In the genomic region with DNA sequence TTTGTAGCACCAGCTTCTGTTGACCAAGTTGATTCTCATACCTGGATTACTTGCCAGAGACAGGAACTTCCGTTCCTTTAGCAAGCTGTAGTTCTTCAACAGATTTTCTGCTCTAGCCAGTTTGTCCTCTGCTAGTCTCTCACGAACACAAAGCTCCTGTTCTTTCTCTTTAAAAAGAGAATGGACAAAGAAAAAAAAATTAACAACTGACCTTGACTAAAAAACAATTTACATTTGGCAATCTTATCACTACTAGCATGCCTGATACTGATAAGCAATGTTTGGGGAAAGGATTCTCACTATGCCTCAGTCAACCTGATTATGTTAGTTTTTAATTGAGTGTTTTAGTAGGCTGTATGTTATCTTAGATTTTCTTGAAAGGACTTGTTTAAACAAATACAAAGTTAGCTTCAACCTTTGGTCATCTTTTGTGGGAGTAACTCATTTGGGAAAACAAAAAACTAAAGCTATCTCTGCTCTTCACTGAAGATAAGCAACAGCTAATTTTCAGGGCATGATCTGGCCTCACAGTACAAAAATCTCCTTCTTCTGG, we compare ENCODE assay signal across 1 cellular context.
A peak's percentile ranks its signal among the peaks of the same experiment; 100 is the strongest.
TF ChIP-seq lines count a peak whose summit lies in the region.

No MANE protein-coding gene starts in this region.

TF ChIP-seq in HepG2, 621 proteins besides CTCF, POLR2A, EP300 and RAD21 (continued from another document and continues in another):
- TF ChIP-seq STAG1 (CRISPR knock-in tag; IDR thresholded peaks at IDR 0.05), result 0 out of 2 replicates have a peak, but pooled peaks have one; percentile 14
- no peak; the same call in 1 of the 2 replicates for TF ChIP-seq ZNF281 (CRISPR knock-in tag; IDR thresholded peaks at IDR 0.05; ENCODE audit: borderline replicate concordance)
- TF ChIP-seq POLR2G (IDR thresholded peaks at IDR 0.05; ENCODE audit: low read depth, low read length), result no peak
- TF ChIP-seq ERF (CRISPR knock-in tag; IDR thresholded peaks at IDR 0.05), result peak; percentile 45; the same call in 1 of the 2 replicates
- TF ChIP-seq PHF21A (CRISPR knock-in tag; IDR thresholded peaks at IDR 0.05), result peak; percentile 80
- TF ChIP-seq, protein P1, sequence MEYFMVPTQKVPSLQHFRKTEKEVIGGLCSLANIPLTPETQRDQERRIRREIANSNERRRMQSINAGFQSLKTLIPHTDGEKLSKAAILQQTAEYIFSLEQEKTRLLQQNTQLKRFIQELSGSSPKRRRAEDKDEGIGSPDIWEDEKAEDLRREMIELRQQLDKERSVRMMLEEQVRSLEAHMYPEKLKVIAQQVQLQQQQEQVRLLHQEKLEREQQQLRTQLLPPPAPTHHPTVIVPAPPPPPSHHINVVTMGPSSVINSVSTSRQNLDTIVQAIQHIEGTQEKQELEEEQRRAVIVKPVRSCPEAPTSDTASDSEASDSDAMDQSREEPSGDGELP (IDR thresholded peaks at IDR 0.05; ENCODE audit: borderline replicate concordance, low read depth), result 0 out of 2 replicates have a peak, but pooled peaks have one; percentile 26
- peak; percentile 90 for TF ChIP-seq TCF7 (IDR thresholded peaks at IDR 0.05; ENCODE audit: low read depth)
- TF ChIP-seq XRCC5 (optimal IDR thresholded peaks at IDR 0.05; ENCODE audit: low read length), result no peak
- no peak for TF ChIP-seq ZNF496 (CRISPR knock-in tag; IDR thresholded peaks at IDR 0.05; ENCODE audit: insufficient replicate concordance)
- TF ChIP-seq, protein P2, sequence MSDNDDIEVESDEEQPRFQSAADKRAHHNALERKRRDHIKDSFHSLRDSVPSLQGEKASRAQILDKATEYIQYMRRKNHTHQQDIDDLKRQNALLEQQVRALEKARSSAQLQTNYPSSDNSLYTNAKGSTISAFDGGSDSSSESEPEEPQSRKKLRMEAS (IDR thresholded peaks at IDR 0.05), result peak; percentile 31; the same call in 1 of the 2 replicates
- TF ChIP-seq XBP1 (CRISPR knock-in tag; IDR thresholded peaks at IDR 0.05), result no peak
- TF ChIP-seq CHD2 (IDR thresholded peaks at IDR 0.05; ENCODE audit: low read depth, low read length), result no peak
- no peak for TF ChIP-seq ZNF678 (CRISPR knock-in tag; IDR thresholded peaks at IDR 0.05)
- TF ChIP-seq ISL2 (CRISPR knock-in tag; IDR thresholded peaks at IDR 0.05), result peak; percentile 99
- TF ChIP-seq, protein P3, sequence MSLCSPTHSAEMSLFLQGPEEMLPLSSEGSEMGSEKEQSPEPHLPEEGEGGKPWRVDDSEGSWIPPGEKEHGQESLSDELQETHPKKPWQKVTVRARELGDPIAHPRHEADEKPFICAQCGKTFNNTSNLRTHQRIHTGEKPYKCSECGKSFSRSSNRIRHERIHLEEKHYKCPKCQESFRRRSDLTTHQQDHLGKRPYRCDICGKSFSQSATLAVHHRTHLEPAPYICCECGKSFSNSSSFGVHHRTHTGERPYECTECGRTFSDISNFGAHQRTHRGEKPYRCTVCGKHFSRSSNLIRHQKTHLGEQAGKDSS (CRISPR knock-in tag; IDR thresholded peaks at IDR 0.05; ENCODE audit: borderline replicate concordance, low read depth), result no peak
- no peak for TF ChIP-seq AKNA (CRISPR knock-in tag; IDR thresholded peaks at IDR 0.05; ENCODE audit: borderline replicate concordance)
- TF ChIP-seq TBX2 (CRISPR knock-in tag; IDR thresholded peaks at IDR 0.05; ENCODE audit: borderline replicate concordance), result peak; percentile 91
- no peak for TF ChIP-seq ZNF768 (CRISPR knock-in tag; IDR thresholded peaks at IDR 0.05)
- no peak for TF ChIP-seq ZNF704 (CRISPR knock-in tag; IDR thresholded peaks at IDR 0.05; ENCODE audit: borderline replicate concordance)
- peak; percentile 85; the same call in 1 of the 2 replicates for TF ChIP-seq PPARG (CRISPR knock-in tag; conservative IDR thresholded peaks at IDR 0.05)
- TF ChIP-seq GATAD1 (CRISPR knock-in tag; IDR thresholded peaks at IDR 0.05), result no peak
- no peak for TF ChIP-seq ZBTB37 (CRISPR knock-in tag; IDR thresholded peaks at IDR 0.05)
- TF ChIP-seq, protein P4, sequence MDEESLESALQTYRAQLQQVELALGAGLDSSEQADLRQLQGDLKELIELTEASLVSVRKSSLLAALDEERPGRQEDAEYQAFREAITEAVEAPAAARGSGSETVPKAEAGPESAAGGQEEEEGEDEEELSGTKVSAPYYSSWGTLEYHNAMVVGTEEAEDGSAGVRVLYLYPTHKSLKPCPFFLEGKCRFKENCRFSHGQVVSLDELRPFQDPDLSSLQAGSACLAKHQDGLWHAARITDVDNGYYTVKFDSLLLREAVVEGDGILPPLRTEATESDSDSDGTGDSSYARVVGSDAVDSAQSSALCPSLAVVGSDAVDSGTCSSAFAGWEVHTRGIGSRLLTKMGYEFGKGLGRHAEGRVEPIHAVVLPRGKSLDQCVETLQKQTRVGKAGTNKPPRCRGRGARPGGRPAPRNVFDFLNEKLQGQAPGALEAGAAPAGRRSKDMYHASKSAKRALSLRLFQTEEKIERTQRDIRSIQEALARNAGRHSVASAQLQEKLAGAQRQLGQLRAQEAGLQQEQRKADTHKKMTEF (CRISPR knock-in tag; IDR thresholded peaks at IDR 0.05), result peak; percentile 93
- no peak for TF ChIP-seq GABPA (IDR thresholded peaks at IDR 0.05; ENCODE audit: low read depth, low read length)
- peak; percentile 24; the same call in 1 of the 2 replicates for TF ChIP-seq GABPA (CRISPR knock-in tag; IDR thresholded peaks at IDR 0.05; ENCODE audit: low read depth)
- TF ChIP-seq ZNF552 (CRISPR knock-in tag; IDR thresholded peaks at IDR 0.05; ENCODE audit: borderline replicate concordance), result no peak
- TF ChIP-seq ZNF644 (CRISPR knock-in tag; IDR thresholded peaks at IDR 0.05; ENCODE audit: low read depth), result 0 out of 2 replicates have a peak, but pooled peaks have one; percentile 16
- TF ChIP-seq DR1 (CRISPR knock-in tag; IDR thresholded peaks at IDR 0.05), result no peak
- no peak for TF ChIP-seq ZFP36 (IDR thresholded peaks at IDR 0.05; ENCODE audit: borderline replicate concordance, low read depth, low read length, partially characterized antibody)
- TF ChIP-seq ATF3 (CRISPR knock-in tag; IDR thresholded peaks at IDR 0.05), result no peak
- TF ChIP-seq IKZF4 (CRISPR knock-in tag; IDR thresholded peaks at IDR 0.05; ENCODE audit: borderline replicate concordance, low read depth, not compliant biosample characterization), result no peak
- peak; percentile 45; the same call in 1 of the 2 replicates for TF ChIP-seq NCOA1 (CRISPR knock-in tag; IDR thresholded peaks at IDR 0.05)
- no peak for TF ChIP-seq FOXC1 (CRISPR knock-in tag; IDR thresholded peaks at IDR 0.05; ENCODE audit: borderline replicate concordance)
- no peak for TF ChIP-seq ZNF337 (CRISPR knock-in tag; IDR thresholded peaks at IDR 0.05; ENCODE audit: borderline replicate concordance, low read depth)
- TF ChIP-seq SP4 (CRISPR knock-in tag; IDR thresholded peaks at IDR 0.05), result no peak
- peak; percentile 38; the same call in 1 of the 2 replicates for TF ChIP-seq KMT2B (CRISPR knock-in tag; IDR thresholded peaks at IDR 0.05)
- no peak; the same call in 1 of the 2 replicates for TF ChIP-seq ZNF749 (CRISPR knock-in tag; IDR thresholded peaks at IDR 0.05; ENCODE audit: borderline replicate concordance)
- TF ChIP-seq RXRB (CRISPR knock-in tag; IDR thresholded peaks at IDR 0.05; ENCODE audit: borderline replicate concordance), result peak; percentile 83
- no peak for TF ChIP-seq LBX2 (CRISPR knock-in tag; IDR thresholded peaks at IDR 0.05; ENCODE audit: borderline replicate concordance)
- peak; percentile 42; the same call in 1 of the 2 replicates for TF ChIP-seq ZNF629 (CRISPR knock-in tag; conservative IDR thresholded peaks at IDR 0.05)
- no peak; the same call in 1 of the 2 replicates for TF ChIP-seq ATF1 (CRISPR knock-in tag; IDR thresholded peaks at IDR 0.05)
- TF ChIP-seq NR3C1 (CRISPR knock-in tag; IDR thresholded peaks at IDR 0.05), result no peak
- peak; percentile 54; the same call in 1 of the 2 replicates for TF ChIP-seq ZNF614 (CRISPR knock-in tag; IDR thresholded peaks at IDR 0.05; ENCODE audit: borderline replicate concordance)
- no peak for TF ChIP-seq TMF1 (CRISPR knock-in tag; IDR thresholded peaks at IDR 0.05; ENCODE audit: low read depth)
- TF ChIP-seq, protein P5, sequence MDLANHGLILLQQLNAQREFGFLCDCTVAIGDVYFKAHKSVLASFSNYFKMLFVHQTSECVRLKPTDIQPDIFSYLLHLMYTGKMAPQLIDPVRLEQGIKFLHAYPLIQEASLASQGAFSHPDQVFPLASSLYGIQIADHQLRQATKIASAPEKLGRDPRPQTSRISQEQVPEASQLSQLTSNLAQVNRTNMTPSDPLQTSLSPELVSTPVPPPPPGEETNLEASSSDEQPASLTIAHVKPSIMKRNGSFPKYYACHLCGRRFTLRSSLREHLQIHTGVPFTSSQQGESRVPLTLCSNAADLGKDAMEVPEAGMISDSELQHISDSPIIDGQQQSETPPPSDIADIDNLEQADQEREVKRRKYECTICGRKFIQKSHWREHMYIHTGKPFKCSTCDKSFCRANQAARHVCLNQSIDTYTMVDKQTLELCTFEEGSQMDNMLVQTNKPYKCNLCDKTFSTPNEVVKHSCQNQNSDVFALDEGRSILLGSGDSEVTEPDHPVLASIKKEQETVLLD (CRISPR knock-in tag; IDR thresholded peaks at IDR 0.05; ENCODE audit: low read depth), result no peak
- no peak for TF ChIP-seq ZFYVE20 (CRISPR knock-in tag; IDR thresholded peaks at IDR 0.05; ENCODE audit: borderline replicate concordance, low read depth)
- no peak for TF ChIP-seq ATF7 (IDR thresholded peaks at IDR 0.05)
- no peak; the same call in 1 of the 2 replicates for TF ChIP-seq ATF7 (CRISPR knock-in tag; IDR thresholded peaks at IDR 0.05)
